ENCODE assay signal across 8 cellular contexts in genomic region chrX:140701480-140701879, GRCh38. TPM values are rescaled to one million over a fixed set of nuclear protein-coding genes. Genes with fewer than 3 reads are reported as not detected.
DNase-seq lines count a peak whose midpoint lies in the region; ATAC-seq and TF ChIP-seq lines count a peak whose summit lies in the region.

No MANE protein-coding gene starts in this region.

- no peaks in the 10 kb centered on the region for H3K9me3 ChIP-seq in AG04450 (ENCODE audit: control insufficient read depth, insufficient read depth, low read length)
- no peaks in the 10 kb centered on the region for H3K9me3 ChIP-seq in OCI-LY7 (ENCODE audit: low read length)

- H3K4me3 ChIP-seq in AG04450 (ENCODE audit: low read depth, low read length) (no peak overlapping the region), OCI-LY7 (ENCODE audit: low read depth, low read length, poor library complexity, severe bottlenecking) (no peak overlapping the region)

- ATAC-seq in GM18517 (IDR thresholded peaks at IDR 0.05; ENCODE audit: unreplicated experiment) (peak; percentile 55), HG02571 (IDR thresholded peaks at IDR 0.05; ENCODE audit: unreplicated experiment) (no peak), HG03521 (IDR thresholded peaks at IDR 0.05; ENCODE audit: unreplicated experiment) (no peak)

- BruUV-seq in OCI-LY7 (replicated peaks; lab: Mats Ljungman, UMichigan) = no TSS peak

- intact Hi-C loops in OCI-LY7 (cut with micrococcal nuclease; ENCODE audit: unreplicated experiment) = no loop called here

- no peaks in the 10 kb centered on the region for H4K20me1 ChIP-seq in OCI-LY7 (ENCODE audit: insufficient read depth, low read length)

- H3K79me2 ChIP-seq in OCI-LY7 (ENCODE audit: insufficient read depth, low read depth, low read length) = no peaks in the 10 kb centered on the region

- POLR2A ChIA-PET in AG04450 (lab: Yijun Ruan, JAX) (no interaction called here), OCI-LY7 (lab: Charles Lee) (no interaction called here)

- TF ChIP-seq CTCF in AG04450 (IDR thresholded peaks at IDR 0.05; ENCODE audit: low read depth, low read length) (peak; percentile 37), OCI-LY7 (conservative IDR thresholded peaks at IDR 0.05; ENCODE audit: low read length) (peak; percentile 61)

- H3K4me2 ChIP-seq in OCI-LY7 (ENCODE audit: low read length) = no peak overlapping the region

- no peak for DNase-seq in AG04450 (ENCODE audit: low read depth, low spot score)
- no peak for DNase-seq in OCI-LY7 (ENCODE audit: low spot score)
- DNase-seq in globus pallidus (ENCODE audit: low spot score) = peak; percentile 51
- DNase-seq in germinal center (ENCODE audit: low spot score) = no peak
- DNase-seq in effector CD4-positive, alpha-beta T cell = no peak

- CTCF ChIA-PET in AG04450 (lab: Charles Lee) = interaction anchor here (0.7 to 2.3 kb wide), 4 partner anchors 9 to 31 kb away, joined by 3 to 14 read pairs (median 4); partner anchors contain the start of gene LINC00632
- CTCF ChIA-PET in OCI-LY7 (lab: Charles Lee; ENCODE audit: unreplicated experiment) = no interaction called here

- H3K36me3 ChIP-seq in OCI-LY7 (ENCODE audit: insufficient read depth, low read length) = no peaks in the 10 kb centered on the region

- H2AFZ ChIP-seq in OCI-LY7 (ENCODE audit: low read length) = no peak overlapping the region

- no peaks in the 10 kb centered on the region for H3K27me3 ChIP-seq in AG04450 (ENCODE audit: control insufficient read depth, insufficient read depth, low read length)

- H3K4me1 ChIP-seq in OCI-LY7 (ENCODE audit: insufficient read depth, low read length, poor library complexity, severe bottlenecking) = no peaks in the 10 kb centered on the region

- H3K27ac ChIP-seq in AG04450 (ENCODE audit: low read depth, low read length) (no peak overlapping the region), OCI-LY7 (ENCODE audit: low read depth, low read length, poor library complexity, severe bottlenecking) (no peak overlapping the region)

- H3K9me2 ChIP-seq in OCI-LY7 (ENCODE audit: insufficient read depth, low read length) = no peaks in the 10 kb centered on the region

RNA-seq across cellular contexts. Expression of gene LINC00632, which starts 8.1 kb away (rescaled TPM):
- polyA plus RNA-seq in AG04450 (2011; rRNA removed) = 69.9 and 73.6 TPM in 2 replicates
- polyA minus RNA-seq in AG04450 (2011; rRNA and poly(A)+ RNA removed) = 33.8 and 40.3 TPM in 2 replicates
- total RNA-seq in OCI-LY7 (2014; rRNA removed; shearing (Covaris generic)) = not detected in 2 replicates
- not detected in 2 replicates for total RNA-seq in OCI-LY7 (2022)
